In genomic region chr1:17304155-17304826, GRCh38 we compare ENCODE assay signal across 15 cellular contexts. TPM values are rescaled to one million over a fixed set of nuclear protein-coding genes. Genes with fewer than 3 reads are reported as not detected.
DNase-seq lines count a peak whose midpoint lies in the region; ATAC-seq and TF ChIP-seq lines count a peak whose summit lies in the region.
"Had no signal": no experiment of that assay in that cellular context is flagged by ENCODE, and none has a peak within 500 bp of the region (broad histone marks: within the 10 kb centered on the region; RNA-seq: fewer than 3 reads in every experiment).

No MANE protein-coding gene starts in this region.

- H3K4me3 Mint-ChIP-seq in CD14-positive monocyte (peak overlapping the region; percentile 55 to 78), glutamatergic neuron (ENCODE audit: unreplicated experiment) (no peak overlapping the region)
- H3K4me3 Mint-ChIP-seq: activated CD8-positive, alpha-beta T cell treated with anti-CD3 and anti-CD28 coated beads, Interleukin-2, amount 10 ng/mL, durations not matched to agents 7 days and 5 days; effector memory CD8-positive, alpha-beta T cell had no signal

- H3K9me3 Mint-ChIP-seq in CD14-positive monocyte (peaks cover 8 to 17% (median 10%) of the 10 kb centered on the region in 7 donors), glutamatergic neuron (ENCODE audit: unreplicated experiment) (peaks cover 12% of the 10 kb centered on the region)

- ATAC-seq in GM18861 (IDR thresholded peaks at IDR 0.05; ENCODE audit: unreplicated experiment) (no peak), GM21526 (IDR thresholded peaks at IDR 0.05; ENCODE audit: low FRiP score, unreplicated experiment) (no peak)
- ATAC-seq: activated CD8-positive, alpha-beta T cell treated with anti-CD3 and anti-CD28 coated beads, Interleukin-2, amount 10 ng/mL, durations not matched to agents 7 days and 5 days; effector memory CD8-positive, alpha-beta T cell; Right ventricle myocardium inferior had no signal

- no peaks in the 10 kb centered on the region for H3K36me3 ChIP-seq in SJCRH30
- no peaks in the 10 kb centered on the region for H3K36me3 ChIP-seq in brain microvascular endothelial cell (replicated peaks)
- H3K36me3 ChIP-seq: prostate gland, tibial artery had no signal

- H3K9me3 ChIP-seq in SJCRH30 (replicated peaks), result peaks cover 8% of the 10 kb centered on the region
- H3K9me3 ChIP-seq: prostate gland had no signal

- no peak for DNase-seq in CD14-positive monocyte (ENCODE audit: low spot score)
- DNase-seq in M059J (ENCODE audit: low read depth), result peak; percentile 77
- peak; percentile 29 to 62 for DNase-seq in SJCRH30
- DNase-seq in glutamatergic neuron, result peak; percentile 26
- no peak for DNase-seq in brain microvascular endothelial cell
- DNase-seq in NAMALWA (ENCODE audit: low spot score), result no peak
- DNase-seq: activated CD8-positive, alpha-beta T cell treated with anti-CD3 and anti-CD28 coated beads, Interleukin-2, amount 10 ng/mL, durations not matched to agents 7 days and 5 days; activated effector memory CD4-positive, alpha-beta T cell treated with Interleukin-2 at 50 U/mL for 16 hours; effector memory CD8-positive, alpha-beta T cell; stimulated activated CD8-positive, alpha-beta memory T cell treated with anti-CD3 and anti-CD28 coated beads, Interleukin-4, amount 100 ng/mL, for 48 hours had no signal

- H3K27me3 Mint-ChIP-seq in CD14-positive monocyte (ENCODE audit: low read depth in 3 of 3) (no peaks in the 10 kb centered on the region), glutamatergic neuron (ENCODE audit: unreplicated experiment) (peaks cover 5% of the 10 kb centered on the region)

- 0 out of 2 replicates have a peak, but pooled peaks cover 4% of the 10 kb centered on the region for H3K4me1 ChIP-seq in SJCRH30
- H3K4me1 ChIP-seq: prostate gland, tibial artery had no signal

- H3K27ac ChIP-seq in SJCRH30 (no peak overlapping the region), brain microvascular endothelial cell (no peak overlapping the region)
- H3K27ac ChIP-seq: prostate gland, tibial artery had no signal

- H3K4me1 Mint-ChIP-seq in CD14-positive monocyte (peaks cover 67% of the 10 kb centered on the region), glutamatergic neuron (ENCODE audit: low read depth, unreplicated experiment) (peaks cover 4% of the 10 kb centered on the region)

- no peak for TF ChIP-seq CTCF in CD14-positive monocyte (IDR thresholded peaks at IDR 0.05)
- TF ChIP-seq CTCF in glutamatergic neuron (IDR thresholded peaks at IDR 0.05; ENCODE audit: partially characterized antibody, unreplicated experiment), result no peak
- no peak for TF ChIP-seq CTCF in brain microvascular endothelial cell (IDR thresholded peaks at IDR 0.05; ENCODE audit: low read depth, low read length, missing control alignments)

- H3K4me3 ChIP-seq in SJCRH30, result no peak overlapping the region
- H3K4me3 ChIP-seq in brain microvascular endothelial cell (ENCODE audit: low read depth, low read length), result no peak overlapping the region
- H3K4me3 ChIP-seq: prostate gland, tibial artery had no signal

- H3K27me3 ChIP-seq in SJCRH30 (peaks cover 9% of the 10 kb centered on the region; the same call in 1 of the 2 replicates), brain microvascular endothelial cell (replicated peaks) (peaks cover 6% of the 10 kb centered on the region)

- H3K36me3 Mint-ChIP-seq in CD14-positive monocyte (peaks cover 3 to 11% of the 10 kb centered on the region in 2 donors), glutamatergic neuron (ENCODE audit: unreplicated experiment) (peaks cover 14% of the 10 kb centered on the region)

- intact Hi-C loops in CD14-positive monocyte (cut with micrococcal nuclease), result no loop called here

- H3K27ac Mint-ChIP-seq in CD14-positive monocyte (peak overlapping the region; percentile 81 to 87 (median 84)), glutamatergic neuron (ENCODE audit: unreplicated experiment) (no peak overlapping the region)
- H3K27ac Mint-ChIP-seq: activated CD8-positive, alpha-beta T cell treated with anti-CD3 and anti-CD28 coated beads, Interleukin-2, amount 10 ng/mL, durations not matched to agents 7 days and 5 days; effector memory CD8-positive, alpha-beta T cell had no signal

- in situ Hi-C loops in brain microvascular endothelial cell (cut with HindIII; ENCODE audit: low pct_ligation_motif_present, low sequenced_read_pairs), result no loop called here

RNA-seq across cellular contexts. Expression of gene PADI4, which starts 3.7 kb away (rescaled TPM):
- polyA plus RNA-seq in CD14-positive monocyte, result 100 to 1,000 TPM; 160 to 164 TPM
- 0.49 and 2.3 TPM in 2 replicates for total RNA-seq in M059J (2014; rRNA removed; shearing (Covaris generic))
- total RNA-seq in SJCRH30 (2014; rRNA removed; shearing (Covaris generic)), result not detected in 2 replicates
- total RNA-seq in glutamatergic neuron (ENCODE audit: unreplicated experiment), result not detected
- total RNA-seq: prostate gland had no signal

RNA-seq across cellular contexts. Expression of gene PADI3, which starts 55.4 kb away (rescaled TPM):
- not detected for polyA plus RNA-seq in CD14-positive monocyte
- 2.1 and 5.3 TPM in 2 replicates for total RNA-seq in M059J (2014; rRNA removed; shearing (Covaris generic))
- total RNA-seq in SJCRH30 (2014; rRNA removed; shearing (Covaris generic)), result 6.1 and 6.8 TPM in 2 replicates
- not detected for total RNA-seq in glutamatergic neuron (ENCODE audit: unreplicated experiment)
- total RNA-seq: activated CD8-positive, alpha-beta T cell treated with anti-CD3 and anti-CD28 coated beads, Interleukin-2, amount 10 ng/mL, durations not matched to agents 7 days and 5 days; Right ventricle myocardium inferior had no signal

Comparison
In these comparisons a context has a peak if more than half of its experiments do, and no peak if none do; other contexts are left out.
1. DNase-seq: peak in M059J (single experiment), SJCRH30 (2 of 2) and glutamatergic neuron (single experiment); none in CD14-positive monocyte (single experiment), brain microvascular endothelial cell (single experiment) and NAMALWA (single experiment).